Comparison of ENCODE assay signal across 14 cellular contexts in genomic region chr17:10041916-10042588, GRCh38.
A peak's percentile ranks its signal among the peaks of the same experiment; 100 is the strongest.
DNase-seq lines count a peak whose midpoint lies in the region; ATAC-seq lines count a peak whose summit lies in the region.
"Had no signal": no experiment of that assay in that cellular context is flagged by ENCODE, and none has a peak within 500 bp of the region (broad histone marks: within the 10 kb centered on the region; RNA-seq: fewer than 3 reads in every experiment).

No MANE protein-coding gene starts in this region.

- no peak overlapping the region for H2BK120ac ChIP-seq in mesenchymal stem cell (ENCODE audit: low read depth, low read length)

- H3K9ac ChIP-seq in BLaER1 treated with 17β-estradiol and CSF1 and Interleukin-3, amounts not matched to agents 10 nM and 100 nM = peak overlapping the region; percentile 63 to 87 (median 79)
- H3K9ac ChIP-seq in mesenchymal stem cell (ENCODE audit: low read length) = peak overlapping the region; percentile 57

- H3K79me1 ChIP-seq in mesenchymal stem cell (replicated peaks; ENCODE audit: low read length, poor library complexity, severe bottlenecking) = peaks cover 2% of the 10 kb centered on the region

- H2BK12ac ChIP-seq in mesenchymal stem cell (ENCODE audit: low read length in 2 of 2) = no peak overlapping the region

- H4K20me1 ChIP-seq in BLaER1 treated with 17β-estradiol and CSF1 and Interleukin-3, amounts not matched to agents 10 nM and 100 nM = peaks cover 0 to 44% (median 3%) of the 10 kb centered on the region in 11 experiments; a peak in 10 of 22 replicates

- H3K14ac ChIP-seq in mesenchymal stem cell (ENCODE audit: low read length in 2 of 2) = no peak overlapping the region

- H3K27ac ChIP-seq in BLaER1 treated with 17β-estradiol and CSF1 and Interleukin-3, amounts not matched to agents 10 nM and 100 nM = peak overlapping the region; percentile 66 to 100 (median 98)
- no peak overlapping the region for H3K27ac ChIP-seq in mesenchymal stem cell (ENCODE audit: low read length, poor library complexity, severe bottlenecking)
- H3K27ac ChIP-seq: HL-60, VCaP had no signal

- no peak overlapping the region for H2BK15ac ChIP-seq in mesenchymal stem cell (ENCODE audit: low read depth, poor library complexity, severe bottlenecking)

- H2AFZ ChIP-seq in mesenchymal stem cell (ENCODE audit: low read depth, low read length) = no peak overlapping the region

- H3K9me3 ChIP-seq in BLaER1 treated with 17β-estradiol and CSF1 and Interleukin-3, amounts not matched to agents 10 nM and 100 nM (replicated peaks in 1 of 11) = peaks cover 0 to 22% (median 7%) of the 10 kb centered on the region in 11 experiments; a peak in 9 of 22 replicates
- no peaks in the 10 kb centered on the region for H3K9me3 ChIP-seq in mesenchymal stem cell (ENCODE audit: control insufficient read depth, low read length)

- H2BK5ac ChIP-seq in mesenchymal stem cell (ENCODE audit: low read depth, low read length, poor library complexity, severe bottlenecking) = no peak overlapping the region

- H4K8ac ChIP-seq in mesenchymal stem cell (ENCODE audit: low read length) = no peak overlapping the region

- 82% methylated on average over 13 of the region's 17 CpGs for WGBS in mesenchymal stem cell

- H4K91ac ChIP-seq in mesenchymal stem cell (ENCODE audit: low read length) = no peak overlapping the region

- ATAC-seq in GM19467 (IDR thresholded peaks at IDR 0.05; ENCODE audit: unreplicated experiment) (peak; percentile 28), HG03432 (IDR thresholded peaks at IDR 0.05; ENCODE audit: unreplicated experiment) (peak; percentile 47)

- no peak overlapping the region for H3K4ac ChIP-seq in mesenchymal stem cell (ENCODE audit: low read depth in 1 of 2, low read length in 2 of 2)

- DNase-seq in mesenchymal stem cell (no peak), NCI-H446 treated with DMSO at 0.1 percent for 48 hours (lab: John Stamatoyannopoulos, UW) (no peak), iPS-NIHi11 (ENCODE audit: low spot score) (no peak), amniotic stem cell (lab: John Stamatoyannopoulos, UW) (no peak)
- DNase-seq in central memory CD4-positive, alpha-beta T cell = no peak
- DNase-seq: activated T-cell treated with anti-CD3 and anti-CD28 coated beads for 4 hours, EL, NCI-H2081 treated with DMSO at 0.1 percent for 48 hours, occipital lobe had no signal

- H3K27me3 ChIP-seq in BLaER1 treated with 17β-estradiol and CSF1 and Interleukin-3, amounts not matched to agents 10 nM and 100 nM = no peaks in the 10 kb centered on the region
- no peaks in the 10 kb centered on the region for H3K27me3 ChIP-seq in mesenchymal stem cell (ENCODE audit: control insufficient read depth in 1 of 2, insufficient read depth in 1 of 2, low read length in 2 of 2)

- H3K4me2 ChIP-seq in BLaER1 treated with 17β-estradiol and CSF1 and Interleukin-3, amounts not matched to agents 10 nM and 100 nM = peak overlapping the region; percentile 81 to 99 (median 93)
- H3K4me2 ChIP-seq in mesenchymal stem cell (ENCODE audit: low read length, poor library complexity, severe bottlenecking) = no peak overlapping the region

- no peak overlapping the region for H2AK5ac ChIP-seq in mesenchymal stem cell (ENCODE audit: low read length, severe bottlenecking)

- H3K4me1 ChIP-seq in BLaER1 treated with 17β-estradiol and CSF1 and Interleukin-3, amounts not matched to agents 10 nM and 100 nM = peaks cover 97 to 100% (median 100%) of the 10 kb centered on the region in 10 experiments
- peaks cover 2% of the 10 kb centered on the region for H3K4me1 ChIP-seq in mesenchymal stem cell (ENCODE audit: control insufficient read depth, insufficient read depth, low read depth, low read length)

- H3K36me3 ChIP-seq in BLaER1 treated with 17β-estradiol and CSF1 and Interleukin-3, amounts not matched to agents 10 nM and 100 nM = peaks cover 0 to 72% (median 51%) of the 10 kb centered on the region in 11 experiments; a peak in 20 of 22 replicates
- no peaks in the 10 kb centered on the region for H3K36me3 ChIP-seq in mesenchymal stem cell (ENCODE audit: control insufficient read depth in 1 of 2, insufficient read depth in 2 of 2, low read depth in 1 of 2, low read length in 2 of 2)

- no peak overlapping the region for H3K18ac ChIP-seq in mesenchymal stem cell (ENCODE audit: low read depth in 1 of 2, low read length in 2 of 2)

- no peak overlapping the region for H3K23ac ChIP-seq in mesenchymal stem cell (ENCODE audit: low read length in 2 of 2)

- peak overlapping the region in 8 of 10 experiments; percentile 7 to 39 (median 33); a peak in 8 of 20 replicates for H3K4me3 ChIP-seq in BLaER1 treated with 17β-estradiol and CSF1 and Interleukin-3, amounts not matched to agents 10 nM and 100 nM
- peak overlapping the region in 1 of 2 experiments; percentile 22 for H3K4me3 ChIP-seq in mesenchymal stem cell (ENCODE audit: insufficient read depth in 1 of 2, low read depth in 1 of 2, low read length in 2 of 2)
